In genomic region chr18:11906926-11907874, GRCh38 we compare ENCODE assay signal across 8 cellular contexts. TPM values are rescaled to one million over a fixed set of nuclear protein-coding genes. Genes with fewer than 3 reads are reported as not detected.
DNase-seq lines count a peak whose midpoint lies in the region; ATAC-seq, FAIRE-seq and TF ChIP-seq lines count a peak whose summit lies in the region.

No MANE protein-coding gene starts in this region.

- TF ChIP-seq RAD21 in H1 (IDR thresholded peaks at IDR 0.05 in 1 of 2, conservative IDR thresholded peaks at IDR 0.05 in 1 of 2; ENCODE audit: low read depth in 2 of 2, low read length in 2 of 2): no peak

- no peak overlapping the region for H3K56ac ChIP-seq in H1 (replicated peaks; ENCODE audit: insufficient read length, low read depth, low read length)

- peaks cover 20% of the 10 kb centered on the region for H3K4me1 ChIP-seq in CD4-positive, CD25-positive, alpha-beta regulatory T cell (ENCODE audit: control insufficient read depth, insufficient read depth, low read length, poor library complexity, severe bottlenecking)
- H3K4me1 ChIP-seq in NT2/D1 (ENCODE audit: insufficient read depth, insufficient read length): no peaks in the 10 kb centered on the region
- H3K4me1 ChIP-seq in H1 (replicated peaks in 1 of 4; ENCODE audit: control insufficient read depth in 3 of 4, insufficient read depth in 4 of 4, low read length in 3 of 4): peaks cover 3 to 21% (median 15%) of the 10 kb centered on the region in 4 experiments; a peak in 6 of 7 replicates
- peaks cover 0 to 5% of the 10 kb centered on the region in 2 donors for H3K4me1 ChIP-seq in neuronal stem cell (ENCODE audit: control insufficient read depth in 2 of 2, insufficient read depth in 1 of 2, low read depth in 1 of 2, low read length in 2 of 2)
- peaks cover 9 to 22% of the 10 kb centered on the region in 2 donors for H3K4me1 ChIP-seq in adrenal gland (replicated peaks in 1 of 2)

- H3K9me3 Mint-ChIP-seq in CD4-positive, CD25-positive, alpha-beta regulatory T cell: no peaks in the 10 kb centered on the region

- H3K23me2 ChIP-seq in H1 (ENCODE audit: low read depth, low read length): peaks cover 10% of the 10 kb centered on the region; the same call in 1 of the 2 replicates

- peak overlapping the region; percentile 95 to 96 (median 95) for H3K27ac Mint-ChIP-seq in CD4-positive, CD25-positive, alpha-beta regulatory T cell

- H3K4me3 ChIP-seq in CD4-positive, CD25-positive, alpha-beta regulatory T cell (ENCODE audit: low read depth, low read length): peak overlapping the region; percentile 93
- H3K4me3 ChIP-seq in NT2/D1 (ENCODE audit: insufficient read length, low read depth): peak overlapping the region; percentile 65
- H3K4me3 ChIP-seq in H1 (ENCODE audit: extremely low read depth in 1 of 4, insufficient read depth in 2 of 4, low read depth in 3 of 4, low read length in 4 of 4): peak overlapping the region; percentile 65 to 78 (median 74)
- H3K4me3 ChIP-seq in neuronal stem cell (ENCODE audit: low read length in 2 of 2): peak overlapping the region in 1 of 2 donors; percentile 96
- H3K4me3 ChIP-seq in adrenal gland: peak overlapping the region in 2 of 4 donors; percentile 27 to 74

- H2BK20ac ChIP-seq in H1 (ENCODE audit: low read length): no peak overlapping the region

- FAIRE-seq in H1 (lab: Jason Lieb, UNC): peak; percentile 66

- DNase-seq in CD4-positive, CD25-positive, alpha-beta regulatory T cell: no peak
- DNase-seq in NT2/D1 (ENCODE audit: low read depth, low spot score) (no peak), H1 (ENCODE audit: low read depth in 1 of 2, low spot score in 2 of 2) (peak in 1 of 2 experiments; percentile 50), neuronal stem cell (ENCODE audit: low spot score) (no peak), activated gamma-delta T cell treated with Interleukin-2 at 50 U/mL for 16 hours (no peak), adrenal gland (no peak), NCI-H2029 (lab: John Stamatoyannopoulos, UW) (no peak)

- CTCF ChIA-PET in H1 (lab: Charles Lee; ENCODE audit: partially characterized antibody): interaction anchor here (0.7 to 1.4 kb wide), 3 partner anchors 81 to 175 kb away, joined by 3 read pairs; no protein-coding TSS in a partner anchor

- H2BK12ac ChIP-seq in H1 (ENCODE audit: low read depth, low read length): no peak overlapping the region
- H2BK12ac ChIP-seq in neuronal stem cell (ENCODE audit: low read length): no peak overlapping the region

- TF ChIP-seq EP300 in H1 (IDR thresholded peaks at IDR 0.05; ENCODE audit: borderline replicate concordance in 1 of 2, low read depth in 2 of 2, low read length in 2 of 2): no peak

- H4K20me1 ChIP-seq in H1 (replicated peaks in 1 of 2; ENCODE audit: control insufficient read depth in 1 of 2, insufficient read depth in 2 of 2, low read length in 2 of 2): no peaks in the 10 kb centered on the region

- H3K23ac ChIP-seq in H1 (ENCODE audit: insufficient read length) (no peak overlapping the region), neuronal stem cell (ENCODE audit: low read depth, low read length, poor library complexity) (no peak overlapping the region)

- intact Hi-C loops in adrenal gland (cut with DNase I): loop anchor here in 1 of 2 donors (10.0 kb wide), 1 partner anchor 52 kb away; the partner anchor contains the start of gene CHMP1B

- H2BK120ac ChIP-seq in H1 (replicated peaks; ENCODE audit: low read depth, low read length) (no peak overlapping the region), neuronal stem cell (ENCODE audit: low read depth, low read length) (no peak overlapping the region)

- H3K79me1 ChIP-seq in H1 (ENCODE audit: low read depth, low read length) (no peaks in the 10 kb centered on the region), neuronal stem cell (ENCODE audit: low read depth, low read length) (no peaks in the 10 kb centered on the region)

- H4K8ac ChIP-seq in H1 (ENCODE audit: extremely low read depth, insufficient read depth, low read length) (no peak overlapping the region), neuronal stem cell (ENCODE audit: low read depth, low read length) (no peak overlapping the region)

- no peak overlapping the region; the same call in 1 of the 2 replicates for H3K18ac ChIP-seq in H1 (ENCODE audit: extremely low read depth, low read length)
- H3K18ac ChIP-seq in neuronal stem cell (ENCODE audit: low read length): no peak overlapping the region

- H3K9me3 ChIP-seq in CD4-positive, CD25-positive, alpha-beta regulatory T cell (ENCODE audit: control insufficient read depth in 2 of 2, low read length in 2 of 2): no peaks in the 10 kb centered on the region
- H3K9me3 ChIP-seq in NT2/D1 (ENCODE audit: insufficient read depth, low read length): no peaks in the 10 kb centered on the region
- H3K9me3 ChIP-seq in H1 (ENCODE audit: insufficient read depth in 2 of 2, low read depth in 1 of 2, low read length in 1 of 2): no peaks in the 10 kb centered on the region
- H3K9me3 ChIP-seq in neuronal stem cell (replicated peaks in 1 of 2; ENCODE audit: control insufficient read depth in 2 of 2, insufficient read depth in 1 of 2, low read depth in 1 of 2, low read length in 2 of 2): no peaks in the 10 kb centered on the region
- H3K9me3 ChIP-seq in adrenal gland (replicated peaks in 1 of 3): no peaks in the 10 kb centered on the region

- ATAC-seq in CD4-positive, CD25-positive, alpha-beta regulatory T cell (ENCODE audit: low read depth in 2 of 2): no peak
- ATAC-seq in GM21528 (IDR thresholded peaks at IDR 0.05; ENCODE audit: low FRiP score, unreplicated experiment): no peak

- H2AK5ac ChIP-seq in H1 (ENCODE audit: low read depth, low read length) (no peak overlapping the region), neuronal stem cell (ENCODE audit: low read depth, low read length) (no peak overlapping the region)

- no peak for TF ChIP-seq POLR2A in H1 (IDR thresholded peaks at IDR 0.05; ENCODE audit: control extremely low read depth in 1 of 2, low read depth in 2 of 2, low read length in 2 of 2)
- no peak for TF ChIP-seq POLR2A in adrenal gland (IDR thresholded peaks at IDR 0.05)

- H2BK15ac ChIP-seq in H1 (ENCODE audit: low read length): no peak overlapping the region
- no peak overlapping the region for H2BK15ac ChIP-seq in neuronal stem cell (ENCODE audit: low read length)

- peak overlapping the region; percentile 56 for H4K91ac ChIP-seq in H1 (replicated peaks; ENCODE audit: insufficient read length, low read length)
- no peak overlapping the region for H4K91ac ChIP-seq in neuronal stem cell (ENCODE audit: low read depth, low read length, poor library complexity)

- H3K4me3 Mint-ChIP-seq in CD4-positive, CD25-positive, alpha-beta regulatory T cell: peak overlapping the region; percentile 94 to 98 (median 96)

- 17% methylated on average over 19 of the region's 20 CpGs; no CpG with 5 or more reads in 1 of the 2 experiments for WGBS in H1 (ENCODE audit: extremely low coverage in 1 of 2, insufficient coverage in 1 of 2, insufficient read length in 1 of 2, insufficient replicate concordance in 2 of 2, low coverage in 1 of 2, low lambda C conversion rate in 2 of 2, missing lambda C conversion rate in 1 of 2), 2 experiments
- no CpG with 5 or more reads among the region's 20 CpGs for WGBS in neuronal stem cell (ENCODE audit: extremely low coverage in 2 of 2, insufficient read length in 2 of 2, insufficient replicate concordance in 1 of 2), 2 donors
- WGBS in adrenal gland, 4 donors: 72 to 76% (median 74%) methylated on average over 20 of the region's 20 CpGs

- H3K27me3 Mint-ChIP-seq in CD4-positive, CD25-positive, alpha-beta regulatory T cell: no peaks in the 10 kb centered on the region

- no peaks in the 10 kb centered on the region for H3K79me2 ChIP-seq in H1 (ENCODE audit: control insufficient read depth in 1 of 2, insufficient read depth in 2 of 2, low read length in 2 of 2)

- H3K9ac ChIP-seq in NT2/D1 (ENCODE audit: insufficient read length, low read depth) (peak overlapping the region; percentile 91), H1 (replicated peaks in 1 of 4; ENCODE audit: extremely low read depth in 1 of 4, low read depth in 3 of 4, low read length in 3 of 4) (no peak overlapping the region; a peak in 1 of 7 replicates), neuronal stem cell (ENCODE audit: low read depth, low read length, poor library complexity) (no peak overlapping the region)

- peaks cover 9% of the 10 kb centered on the region for H3K36me3 Mint-ChIP-seq in CD4-positive, CD25-positive, alpha-beta regulatory T cell

- H2AFZ ChIP-seq in H1 (ENCODE audit: low read length) (no peak overlapping the region), neuronal stem cell (ENCODE audit: low read length) (peak overlapping the region; percentile 100)

- TF ChIP-seq CTCF in H1 (IDR thresholded peaks at IDR 0.05; ENCODE audit: control extremely low read depth in 1 of 3, insufficient read depth in 1 of 3, low read depth in 1 of 3, low read length in 3 of 3) (no peak), adrenal gland (IDR thresholded peaks at IDR 0.05) (no peak)

- H3K4ac ChIP-seq in H1 (replicated peaks; ENCODE audit: insufficient read length, low read depth, low read length) (no peak overlapping the region), neuronal stem cell (ENCODE audit: low read length) (no peak overlapping the region)

- POLR2A ChIA-PET in H1 (lab: Charles Lee; ENCODE audit: partially characterized antibody): interaction anchor here (0.7 to 1.1 kb wide), 2 partner anchors 78 to 86 kb away, joined by 3 to 5 read pairs; no protein-coding TSS in a partner anchor

- peaks cover 18% of the 10 kb centered on the region for H3K36me3 ChIP-seq in CD4-positive, CD25-positive, alpha-beta regulatory T cell (ENCODE audit: control insufficient read depth, insufficient read depth, low read length)
- H3K36me3 ChIP-seq in NT2/D1 (ENCODE audit: insufficient read depth, insufficient read length, low read length) (peaks cover under 1% of the 10 kb centered on the region), H1 (ENCODE audit: control insufficient read depth in 2 of 4, insufficient read depth in 4 of 4, low read length in 3 of 4) (no peaks in the 10 kb centered on the region), neuronal stem cell (replicated peaks in 1 of 2; ENCODE audit: control insufficient read depth in 2 of 2, insufficient read depth in 2 of 2, low read length in 2 of 2) (peaks cover 2 to 11% of the 10 kb centered on the region in 2 donors), adrenal gland (replicated peaks in 1 of 2) (peaks cover 0 to 6% of the 10 kb centered on the region in 2 donors)

- H2BK5ac ChIP-seq in H1 (ENCODE audit: low read depth, low read length): 0 out of 2 replicates have a peak overlapping the region, but pooled peaks have one; percentile 2
- H2BK5ac ChIP-seq in neuronal stem cell (ENCODE audit: low read length): no peak overlapping the region

- peaks cover 16 to 38% (median 26%) of the 10 kb centered on the region in 4 donors for H3K4me1 Mint-ChIP-seq in CD4-positive, CD25-positive, alpha-beta regulatory T cell

- H3K4me2 ChIP-seq in H1 (ENCODE audit: insufficient read depth in 1 of 2, low read depth in 2 of 2, low read length in 2 of 2): peak overlapping the region; percentile 71 to 94
- H3K4me2 ChIP-seq in neuronal stem cell (ENCODE audit: insufficient read depth, low read length, poor library complexity, severe bottlenecking): no peak overlapping the region

- H3K27ac ChIP-seq in CD4-positive, CD25-positive, alpha-beta regulatory T cell (ENCODE audit: insufficient read depth, low read length, poor library complexity, severe bottlenecking): peak overlapping the region; percentile 47
- no peak overlapping the region for H3K27ac ChIP-seq in H1 (ENCODE audit: low read depth, low read length)
- H3K27ac ChIP-seq in neuronal stem cell (replicated peaks; ENCODE audit: low read length): no peak overlapping the region
- no peak overlapping the region for H3K27ac ChIP-seq in adrenal gland

- no peaks in the 10 kb centered on the region for H3K27me3 ChIP-seq in CD4-positive, CD25-positive, alpha-beta regulatory T cell (ENCODE audit: control insufficient read depth, insufficient read depth, low read length)
- H3K27me3 ChIP-seq in NT2/D1 (ENCODE audit: insufficient read depth, insufficient read length): peaks cover 11% of the 10 kb centered on the region
- no peaks in the 10 kb centered on the region for H3K27me3 ChIP-seq in H1 (replicated peaks in 1 of 4; ENCODE audit: control insufficient read depth in 3 of 4, extremely low read depth in 1 of 4, insufficient read depth in 3 of 4, low read length in 3 of 4)
- no peaks in the 10 kb centered on the region for H3K27me3 ChIP-seq in neuronal stem cell (ENCODE audit: control insufficient read depth in 3 of 3, insufficient read depth in 3 of 3, low read depth in 1 of 3, low read length in 3 of 3)
- no peaks in the 10 kb centered on the region for H3K27me3 ChIP-seq in adrenal gland

- H3K14ac ChIP-seq in H1 (ENCODE audit: insufficient read length): no peak overlapping the region
- no peak overlapping the region for H3K14ac ChIP-seq in neuronal stem cell (ENCODE audit: low read length)

- no peak overlapping the region for H4K5ac ChIP-seq in H1 (ENCODE audit: insufficient read length, low read depth, low read length)

RNA-seq across cellular contexts. Expression of gene MPPE1, which starts 0.9 kb away (rescaled TPM):
- total RNA-seq in CD4-positive, CD25-positive, alpha-beta regulatory T cell: 97.4 TPM
- 10 to 100 TPM; 40.9 to 63.2 (median 57.2) TPM for polyA plus RNA-seq in CD4-positive, CD25-positive, alpha-beta regulatory T cell
- total RNA-seq in H1 (2021; fragmentation: NEBNext Ultra II Directional; extraction: Animal tissue kit (Norgen Biotek cat#: 25700)): 20.9 and 22.1 TPM in 2 replicates
- polyA plus RNA-seq in H1 (2011; rRNA removed): 13.1 and 13.7 TPM in 2 replicates
- 16.8 TPM for polyA plus RNA-seq in H1 (2011; cell fraction: cytosol; rRNA removed)
- 38.3 TPM for polyA plus RNA-seq in H1 (2011; cell fraction: nucleus; rRNA removed)
- 18.6 to 29.5 TPM (median 24.5 TPM) in 4 replicates for polyA plus RNA-seq in H1 (2012, experiment 1 of 2)
- polyA plus RNA-seq in H1 (2012, experiment 2 of 2): 7.4 TPM
- polyA plus RNA-seq in H1 (2013, experiment 1 of 2): 17.2 TPM
- 16.3 TPM for polyA plus RNA-seq in H1 (2013, experiment 2 of 2)
- 10.2 and 15.1 TPM in 2 replicates for polyA minus RNA-seq in H1 (2011; rRNA and poly(A)+ RNA removed)
- 11.2 TPM for polyA minus RNA-seq in H1 (2011; cell fraction: cytosol; rRNA and poly(A)+ RNA removed)
- polyA minus RNA-seq in H1 (2011; cell fraction: nucleus; rRNA and poly(A)+ RNA removed): 28.3 TPM
- polyA plus RNA-seq in neuronal stem cell (2013, experiment 1 of 2): 7.6 TPM
- 8.1 TPM for polyA plus RNA-seq in neuronal stem cell (2013, experiment 2 of 2)
- 10 to 100 TPM; 17.0 to 44.7 (median 32.9) TPM for total RNA-seq in adrenal gland
- 10 to 100 TPM; 23.1 to 29.7 (median 24.0) TPM for polyA plus RNA-seq in adrenal gland

RNA-seq across cellular contexts. Expression of gene CHMP1B, which starts 56.0 kb away (rescaled TPM):
- 113 TPM for total RNA-seq in CD4-positive, CD25-positive, alpha-beta regulatory T cell
- polyA plus RNA-seq in CD4-positive, CD25-positive, alpha-beta regulatory T cell: 10 to 100 TPM; 55.4 to 68.2 (median 64.9) TPM
- 42.8 and 43.2 TPM in 2 replicates for total RNA-seq in H1 (2021; fragmentation: NEBNext Ultra II Directional; extraction: Animal tissue kit (Norgen Biotek cat#: 25700))
- polyA plus RNA-seq in H1 (2011; rRNA removed) (30.5 and 32.3 TPM in 2 replicates), adrenal gland (10 to 100 TPM; 17.5 to 52.6 (median 29.1) TPM)
- polyA plus RNA-seq in H1 (2011; cell fraction: cytosol; rRNA removed): 47.4 TPM
- polyA plus RNA-seq in H1 (2011; cell fraction: nucleus; rRNA removed): 20.3 TPM
- polyA plus RNA-seq in H1 (2012, experiment 1 of 2): 31.2 to 43.4 TPM (median 35.0 TPM) in 4 replicates
- polyA plus RNA-seq in H1 (2012, experiment 2 of 2): 9.4 TPM
- 30.5 TPM for polyA plus RNA-seq in H1 (2013, experiment 1 of 2)
- 30.2 TPM for polyA plus RNA-seq in H1 (2013, experiment 2 of 2)
- 20.1 and 22.6 TPM in 2 replicates for polyA minus RNA-seq in H1 (2011; rRNA and poly(A)+ RNA removed)
- polyA minus RNA-seq in H1 (2011; cell fraction: cytosol; rRNA and poly(A)+ RNA removed): 14.7 TPM
- polyA minus RNA-seq in H1 (2011; cell fraction: nucleus; rRNA and poly(A)+ RNA removed): 16.3 TPM
- polyA plus RNA-seq in neuronal stem cell (2013, experiment 1 of 2): 31.5 TPM
- polyA plus RNA-seq in neuronal stem cell (2013, experiment 2 of 2): 31.3 TPM
- 10 to 100 TPM; 37.8 to 44.4 (median 41.5) TPM for total RNA-seq in adrenal gland
